1 cellular context compared by ENCODE assay signal in genomic region chr5:138179277-138179857, GRCh38.
A peak's percentile ranks its signal among the peaks of the same experiment; 100 is the strongest.
TF ChIP-seq lines count a peak whose summit lies in the region.

No MANE protein-coding gene starts in this region.

TF ChIP-seq in HepG2, 621 proteins besides CTCF, POLR2A, EP300 and RAD21 (continued from another document):
- TF ChIP-seq CHCHD3 (CRISPR knock-in tag; IDR thresholded peaks at IDR 0.05) (0 out of 2 replicates have a peak, but pooled peaks have one; percentile 53), ZBTB43 (CRISPR knock-in tag; conservative IDR thresholded peaks at IDR 0.05) (0 out of 2 replicates have a peak, but pooled peaks have one; percentile 25), SALL1 (CRISPR knock-in tag; IDR thresholded peaks at IDR 0.05) (no peak), TIGD3 (CRISPR knock-in tag; IDR thresholded peaks at IDR 0.05; ENCODE audit: borderline replicate concordance) (no peak), CBX1 (IDR thresholded peaks at IDR 0.05; ENCODE audit: low read depth) (no peak), YEATS2 (CRISPR knock-in tag; IDR thresholded peaks at IDR 0.05; ENCODE audit: borderline replicate concordance) (no peak), SIN3A (IDR thresholded peaks at IDR 0.05; ENCODE audit: borderline replicate concordance, low read depth, low read length) (no peak), CHD4 (IDR thresholded peaks at IDR 0.05; ENCODE audit: borderline replicate concordance, low read length) (no peak), LRRFIP1 (CRISPR knock-in tag; conservative IDR thresholded peaks at IDR 0.05) (no peak), ZNF44 (CRISPR knock-in tag; IDR thresholded peaks at IDR 0.05) (no peak), REL (CRISPR knock-in tag; conservative IDR thresholded peaks at IDR 0.05) (0 out of 2 replicates have a peak, but pooled peaks have one; percentile 18), ISX (CRISPR knock-in tag; conservative IDR thresholded peaks at IDR 0.05) (no peak)
- TF ChIP-seq, protein P1, sequence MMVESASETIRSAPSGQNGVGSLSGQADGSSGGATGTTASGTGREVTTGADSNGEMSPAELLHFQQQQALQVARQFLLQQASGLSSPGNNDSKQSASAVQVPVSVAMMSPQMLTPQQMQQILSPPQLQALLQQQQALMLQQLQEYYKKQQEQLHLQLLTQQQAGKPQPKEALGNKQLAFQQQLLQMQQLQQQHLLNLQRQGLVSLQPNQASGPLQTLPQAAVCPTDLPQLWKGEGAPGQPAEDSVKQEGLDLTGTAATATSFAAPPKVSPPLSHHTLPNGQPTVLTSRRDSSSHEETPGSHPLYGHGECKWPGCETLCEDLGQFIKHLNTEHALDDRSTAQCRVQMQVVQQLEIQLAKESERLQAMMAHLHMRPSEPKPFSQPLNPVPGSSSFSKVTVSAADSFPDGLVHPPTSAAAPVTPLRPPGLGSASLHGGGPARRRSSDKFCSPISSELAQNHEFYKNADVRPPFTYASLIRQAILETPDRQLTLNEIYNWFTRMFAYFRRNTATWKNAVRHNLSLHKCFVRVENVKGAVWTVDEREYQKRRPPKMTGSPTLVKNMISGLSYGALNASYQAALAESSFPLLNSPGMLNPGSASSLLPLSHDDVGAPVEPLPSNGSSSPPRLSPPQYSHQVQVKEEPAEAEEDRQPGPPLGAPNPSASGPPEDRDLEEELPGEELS (CRISPR knock-in tag; IDR thresholded peaks at IDR 0.05) = 0 out of 2 replicates have a peak, but pooled peaks have one; percentile 7
- TF ChIP-seq, protein P2, sequence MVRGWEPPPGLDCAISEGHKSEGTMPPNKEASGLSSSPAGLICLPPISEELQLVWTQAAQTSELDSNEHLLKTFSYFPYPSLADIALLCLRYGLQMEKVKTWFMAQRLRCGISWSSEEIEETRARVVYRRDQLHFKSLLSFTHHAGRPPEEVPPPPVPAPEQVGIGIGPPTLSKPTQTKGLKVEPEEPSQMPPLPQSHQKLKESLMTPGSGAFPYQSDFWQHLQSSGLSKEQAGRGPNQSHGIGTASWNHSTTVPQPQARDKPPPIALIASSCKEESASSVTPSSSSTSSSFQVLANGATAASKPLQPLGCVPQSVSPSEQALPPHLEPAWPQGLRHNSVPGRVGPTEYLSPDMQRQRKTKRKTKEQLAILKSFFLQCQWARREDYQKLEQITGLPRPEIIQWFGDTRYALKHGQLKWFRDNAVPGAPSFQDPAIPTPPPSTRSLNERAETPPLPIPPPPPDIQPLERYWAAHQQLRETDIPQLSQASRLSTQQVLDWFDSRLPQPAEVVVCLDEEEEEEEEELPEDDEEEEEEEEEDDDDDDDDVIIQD (CRISPR knock-in tag; IDR thresholded peaks at IDR 0.05; ENCODE audit: low read depth) = no peak
- TF ChIP-seq, protein P3, sequence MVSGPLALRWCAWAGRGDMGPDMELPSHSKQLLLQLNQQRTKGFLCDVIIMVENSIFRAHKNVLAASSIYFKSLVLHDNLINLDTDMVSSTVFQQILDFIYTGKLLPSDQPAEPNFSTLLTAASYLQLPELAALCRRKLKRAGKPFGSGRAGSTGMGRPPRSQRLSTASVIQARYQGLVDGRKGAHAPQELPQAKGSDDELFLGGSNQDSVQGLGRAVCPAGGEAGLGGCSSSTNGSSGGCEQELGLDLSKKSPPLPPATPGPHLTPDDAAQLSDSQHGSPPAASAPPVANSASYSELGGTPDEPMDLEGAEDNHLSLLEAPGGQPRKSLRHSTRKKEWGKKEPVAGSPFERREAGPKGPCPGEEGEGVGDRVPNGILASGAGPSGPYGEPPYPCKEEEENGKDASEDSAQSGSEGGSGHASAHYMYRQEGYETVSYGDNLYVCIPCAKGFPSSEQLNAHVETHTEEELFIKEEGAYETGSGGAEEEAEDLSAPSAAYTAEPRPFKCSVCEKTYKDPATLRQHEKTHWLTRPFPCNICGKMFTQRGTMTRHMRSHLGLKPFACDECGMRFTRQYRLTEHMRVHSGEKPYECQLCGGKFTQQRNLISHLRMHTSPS (CRISPR knock-in tag; IDR thresholded peaks at IDR 0.05; ENCODE audit: low read depth) = no peak
